In genomic region chr2:189865836-189866235, GRCh38 we compare ENCODE assay signal across 22 cellular contexts.
A peak's percentile ranks its signal among the peaks of the same experiment; 100 is the strongest.
DNase-seq lines count a peak whose midpoint lies in the region; ATAC-seq and TF ChIP-seq lines count a peak whose summit lies in the region.
"Had no signal": no experiment of that assay in that cellular context is flagged by ENCODE, and none has a peak within 500 bp of the region (broad histone marks: within the 10 kb centered on the region; RNA-seq: fewer than 3 reads in every experiment).

No MANE protein-coding gene starts in this region.

- no peak overlapping the region for H3K18ac ChIP-seq in mesenchymal stem cell (ENCODE audit: low read depth in 1 of 2, low read length in 2 of 2)

- peaks cover 28% of the 10 kb centered on the region for H3K4me1 ChIP-seq in BLaER1
- H3K4me1 ChIP-seq in OCI-LY7 (ENCODE audit: insufficient read depth, low read length, poor library complexity, severe bottlenecking), result peaks cover 9% of the 10 kb centered on the region
- H3K4me1 ChIP-seq in mesenchymal stem cell (ENCODE audit: control insufficient read depth, insufficient read depth, low read depth, low read length), result no peaks in the 10 kb centered on the region

- H3K4me1 Mint-ChIP-seq in activated CD4-positive, alpha-beta memory T cell treated with anti-CD3 and anti-CD28 coated beads for 36 hours (ENCODE audit: low read depth), result no peaks in the 10 kb centered on the region
- H3K4me1 Mint-ChIP-seq: GM23338 had no signal

- H3K79me1 ChIP-seq in mesenchymal stem cell (replicated peaks; ENCODE audit: low read length, poor library complexity, severe bottlenecking), result peaks cover 1% of the 10 kb centered on the region

- H3K9me3 ChIP-seq in BLaER1 (peaks cover 23% of the 10 kb centered on the region), OCI-LY7 (ENCODE audit: low read length) (no peaks in the 10 kb centered on the region), mesenchymal stem cell (ENCODE audit: control insufficient read depth, low read length) (no peaks in the 10 kb centered on the region)
- H3K9me3 ChIP-seq: SK-N-SH had no signal

- POLR2A ChIA-PET in OCI-LY7 (lab: Charles Lee), result interaction anchor here (1.6 kb wide), 1 partner anchor 9 kb away, joined by 6 read pairs; no protein-coding TSS in a partner anchor
- POLR2A ChIA-PET in activated CD4-positive, alpha-beta memory T cell treated with anti-CD3 and anti-CD28 coated beads for 36 hours (lab: Charles Lee), result no interaction called here

- H3K4me3 ChIP-seq in BLaER1, result peak overlapping the region; percentile 14; the same call in 1 of the 2 replicates
- no peak overlapping the region for H3K4me3 ChIP-seq in OCI-LY7 (ENCODE audit: low read depth, low read length, poor library complexity, severe bottlenecking)
- no peak overlapping the region for H3K4me3 ChIP-seq in mesenchymal stem cell (ENCODE audit: insufficient read depth in 1 of 2, low read depth in 1 of 2, low read length in 2 of 2)
- H3K4me3 ChIP-seq: GM23338 had no signal

- ATAC-seq in GM18519 (IDR thresholded peaks at IDR 0.05; ENCODE audit: low FRiP score, unreplicated experiment), result no peak
- ATAC-seq: GM23338, HCT116 had no signal

- H2AK5ac ChIP-seq in mesenchymal stem cell (ENCODE audit: low read length, severe bottlenecking), result no peak overlapping the region

- H3K23ac ChIP-seq in mesenchymal stem cell (ENCODE audit: low read length in 2 of 2), result no peak overlapping the region

- H3K36me3 ChIP-seq in BLaER1 (peaks cover 29% of the 10 kb centered on the region; the same call in 1 of the 2 replicates), OCI-LY7 (ENCODE audit: insufficient read depth, low read length) (peaks cover 53% of the 10 kb centered on the region), mesenchymal stem cell (ENCODE audit: control insufficient read depth in 1 of 2, insufficient read depth in 2 of 2, low read depth in 1 of 2, low read length in 2 of 2) (peaks cover 3 to 33% of the 10 kb centered on the region in 2 experiments)

- H4K8ac ChIP-seq in mesenchymal stem cell (ENCODE audit: low read length), result no peak overlapping the region

- H3K9me3 Mint-ChIP-seq in activated CD4-positive, alpha-beta memory T cell treated with anti-CD3 and anti-CD28 coated beads for 36 hours, result no peaks in the 10 kb centered on the region
- H3K9me3 Mint-ChIP-seq: CD8-positive, alpha-beta memory T cell; GM23338 had no signal

- no peak for TF ChIP-seq CTCF in OCI-LY7 (conservative IDR thresholded peaks at IDR 0.05; ENCODE audit: low read length)

- no peak overlapping the region for H4K91ac ChIP-seq in mesenchymal stem cell (ENCODE audit: low read length)

- intact Hi-C loops in OCI-LY7 (cut with micrococcal nuclease; ENCODE audit: unreplicated experiment), result no loop called here
- intact Hi-C loops in activated CD4-positive, alpha-beta memory T cell treated with anti-CD3 and anti-CD28 coated beads for 36 hours (cut with micrococcal nuclease), result no loop called here

- H3K36me3 Mint-ChIP-seq in activated CD4-positive, alpha-beta memory T cell treated with anti-CD3 and anti-CD28 coated beads for 36 hours, result peaks cover 23% of the 10 kb centered on the region

- no peak overlapping the region for H3K14ac ChIP-seq in mesenchymal stem cell (ENCODE audit: low read length in 2 of 2)

- H4K20me1 ChIP-seq in BLaER1, result no peaks in the 10 kb centered on the region
- H4K20me1 ChIP-seq in OCI-LY7 (ENCODE audit: insufficient read depth, low read length), result no peaks in the 10 kb centered on the region

- H3K4me2 ChIP-seq in BLaER1 (peak overlapping the region; percentile 75), OCI-LY7 (ENCODE audit: low read length) (no peak overlapping the region), mesenchymal stem cell (ENCODE audit: low read length, poor library complexity, severe bottlenecking) (no peak overlapping the region)
- H3K4me2 ChIP-seq: GM23338, SK-N-SH had no signal

- no peaks in the 10 kb centered on the region for H3K79me2 ChIP-seq in OCI-LY7 (ENCODE audit: insufficient read depth, low read depth, low read length)

- no peak overlapping the region for H3K4me3 Mint-ChIP-seq in activated CD4-positive, alpha-beta memory T cell treated with anti-CD3 and anti-CD28 coated beads for 36 hours
- H3K4me3 Mint-ChIP-seq: CD8-positive, alpha-beta memory T cell; GM23338 had no signal

- no peak overlapping the region for H2BK5ac ChIP-seq in mesenchymal stem cell (ENCODE audit: low read depth, low read length, poor library complexity, severe bottlenecking)

- H3K27ac Mint-ChIP-seq in activated CD4-positive, alpha-beta memory T cell treated with anti-CD3 and anti-CD28 coated beads for 36 hours, result no peak overlapping the region
- H3K27ac Mint-ChIP-seq: CD8-positive, alpha-beta memory T cell; GM23338 had no signal

- no TSS peak for BruUV-seq in OCI-LY7 (replicated peaks; lab: Mats Ljungman, UMichigan)

- no peaks in the 10 kb centered on the region for H3K9me2 ChIP-seq in OCI-LY7 (ENCODE audit: insufficient read depth, low read length)
- H3K9me2 ChIP-seq: SK-N-SH had no signal

- H2BK15ac ChIP-seq in mesenchymal stem cell (ENCODE audit: low read depth, poor library complexity, severe bottlenecking), result no peak overlapping the region

- H3K27ac ChIP-seq in BLaER1, result peak overlapping the region; percentile 79
- H3K27ac ChIP-seq in OCI-LY7 (ENCODE audit: low read depth, low read length, poor library complexity, severe bottlenecking), result no peak overlapping the region
- H3K27ac ChIP-seq in mesenchymal stem cell (ENCODE audit: low read length, poor library complexity, severe bottlenecking), result no peak overlapping the region

- no peaks in the 10 kb centered on the region for H3K27me3 Mint-ChIP-seq in activated CD4-positive, alpha-beta memory T cell treated with anti-CD3 and anti-CD28 coated beads for 36 hours
- H3K27me3 Mint-ChIP-seq: CD8-positive, alpha-beta memory T cell had no signal

- H2BK12ac ChIP-seq in mesenchymal stem cell (ENCODE audit: low read length in 2 of 2), result no peak overlapping the region

- no CpG with 5 or more reads among the region's 1 CpG for WGBS in mesenchymal stem cell

- H3K27me3 ChIP-seq in BLaER1 (no peaks in the 10 kb centered on the region), mesenchymal stem cell (ENCODE audit: control insufficient read depth in 1 of 2, insufficient read depth in 1 of 2, low read length in 2 of 2) (no peaks in the 10 kb centered on the region)

- H3K9ac ChIP-seq in BLaER1 (no peak overlapping the region), mesenchymal stem cell (ENCODE audit: low read length) (peak overlapping the region; percentile 60)
- H3K9ac ChIP-seq: SK-N-SH had no signal

- CTCF ChIA-PET in OCI-LY7 (lab: Charles Lee; ENCODE audit: unreplicated experiment), result no interaction called here
- CTCF ChIA-PET in activated CD4-positive, alpha-beta memory T cell treated with anti-CD3 and anti-CD28 coated beads for 36 hours (lab: Charles Lee), result no interaction called here

- no peak overlapping the region for H2BK120ac ChIP-seq in mesenchymal stem cell (ENCODE audit: low read depth, low read length)

- H2AFZ ChIP-seq in OCI-LY7 (ENCODE audit: low read length) (no peak overlapping the region), mesenchymal stem cell (ENCODE audit: low read depth, low read length) (no peak overlapping the region)
- H2AFZ ChIP-seq: GM23338 had no signal

- H3K4ac ChIP-seq in mesenchymal stem cell (ENCODE audit: low read depth in 1 of 2, low read length in 2 of 2), result no peak overlapping the region

- DNase-seq in Kasumi-1 (lab: John Stamatoyannopoulos, UW) (peak; percentile 45 to 48), OCI-LY7 (ENCODE audit: low spot score) (peak; percentile 10), mesenchymal stem cell (no peak), NCI-H69 (lab: John Stamatoyannopoulos, UW) (no peak), KG1 (lab: John Stamatoyannopoulos, UW) (no peak)
- no peak for DNase-seq in activated CD4-positive, alpha-beta memory T cell treated with anti-CD3 and anti-CD28 coated beads for 36 hours
- DNase-seq: C1 segment of cervical spinal cord; CD8-positive, alpha-beta memory T cell; DMS79 treated with DMSO at 0.1 percent for 48 hours; NCI-H1092; NCI-H1436 treated with DMSO at 0.1 percent for 48 hours; NCI-H2029 treated with DMSO at 0.1 percent for 48 hours; NCI-H2171; NCI-H526 treated with DMSO at 0.1 percent for 48 hours; NK-92 treated with Interleukin-12 subunit alpha and Interleukin-12 subunit beta, amount 100 ng/mL, for 24 hours; SHP77 treated with DMSO at 0.1 percent for 48 hours; SK-N-SH; T-helper 1 cell had no signal

Comparison
In these comparisons a context has a peak if more than half of its experiments do, and no peak if none do; other contexts are left out.
1. DNase-seq: peak in Kasumi-1 (2 of 2) and OCI-LY7 (single experiment); none in mesenchymal stem cell (single experiment), activated CD4-positive, alpha-beta memory T cell treated with anti-CD3 and anti-CD28 coated beads for 36 hours (single experiment), NCI-H69 (single experiment) and KG1 (single experiment).